ENCODE assay signal across 6 cellular contexts in genomic region chr4:48454591-48454990, GRCh38. TPM values are rescaled to one million over a fixed set of nuclear protein-coding genes. Genes with fewer than 3 reads are reported as not detected.
"Had no signal": no experiment of that assay in that cellular context is flagged by ENCODE, and none has a peak within 500 bp of the region (broad histone marks: within the 10 kb centered on the region; RNA-seq: fewer than 3 reads in every experiment).

No MANE protein-coding gene starts in this region.

- H3K27ac Mint-ChIP-seq: GM23338, H9 had no signal

- DNase-seq: H9, HCEC 1CT, IMR-90, KBM-7 had no signal

- H3K4me3 Mint-ChIP-seq: GM23338, H9 had no signal

- ATAC-seq: GM23338 had no signal

- H3K9me3 Mint-ChIP-seq: GM23338, H9 had no signal

- H3K4me3 ChIP-seq: GM23338 had no signal

- H3K4me1 Mint-ChIP-seq: GM23338, H9 had no signal

RNA-seq across cellular contexts. Expression of gene SLC10A4, which starts 28.6 kb away (rescaled TPM):
- total RNA-seq: HT-29, IMR-90 had no signal
- polyA plus RNA-seq: IMR-90 had no signal

RNA-seq across cellular contexts. Expression of gene ZAR1, which starts 35.5 kb away (rescaled TPM):
- total RNA-seq: HT-29, IMR-90 had no signal
- polyA plus RNA-seq: IMR-90 had no signal
